In genomic region chr9:116451500-116451899, GRCh38 we compare ENCODE assay signal across 1 cellular context.
TF ChIP-seq lines count a peak whose summit lies in the region.

No MANE protein-coding gene starts in this region.

TF ChIP-seq in K562, 482 proteins besides CTCF, POLR2A, EP300 and RAD21 (continued from another document and continues in another):
- TF ChIP-seq ETV6 (IDR thresholded peaks at IDR 0.05; ENCODE audit: borderline replicate concordance in 1 of 2, low read depth in 2 of 2, low read length in 1 of 2) (no peak), ETV6 (CRISPR knock-in tag; IDR thresholded peaks at IDR 0.05; ENCODE audit: borderline replicate concordance) (no peak), GATA2 (CRISPR knock-in tag; IDR thresholded peaks at IDR 0.05) (0 out of 2 replicates have a peak, but pooled peaks have one; percentile 33), ZNF740 (CRISPR knock-in tag; IDR thresholded peaks at IDR 0.05) (no peak), ZNF740 (tag; IDR thresholded peaks at IDR 0.05) (no peak), ETS1 (conservative IDR thresholded peaks at IDR 0.05; ENCODE audit: control insufficient read depth, low read depth, low read length) (no peak), HDAC3 (IDR thresholded peaks at IDR 0.05; ENCODE audit: borderline replicate concordance, partially characterized antibody) (no peak), ZNF778 (CRISPR knock-in tag; IDR thresholded peaks at IDR 0.05) (no peak), TCF7 (IDR thresholded peaks at IDR 0.05; ENCODE audit: borderline replicate concordance) (no peak), SMAD4 (CRISPR knock-in tag; conservative IDR thresholded peaks at IDR 0.05) (peak; percentile 36; the same call in 1 of the 2 replicates), PHB (CRISPR knock-in tag; IDR thresholded peaks at IDR 0.05) (no peak), ZNF589 (CRISPR knock-in tag; IDR thresholded peaks at IDR 0.05; ENCODE audit: low read depth) (no peak), BHLHE40 (IDR thresholded peaks at IDR 0.05; ENCODE audit: low read length) (no peak), DEAF1 (CRISPR knock-in tag; IDR thresholded peaks at IDR 0.05) (no peak), MEF2A (IDR thresholded peaks at IDR 0.05; ENCODE audit: control insufficient read depth, low read depth, low read length) (no peak), CEBPZ (IDR thresholded peaks at IDR 0.05; ENCODE audit: borderline replicate concordance, low read depth, low read length) (no peak), FOXK2 (conservative IDR thresholded peaks at IDR 0.05 in 1 of 2, IDR thresholded peaks at IDR 0.05 in 1 of 2; ENCODE audit: low read depth in 2 of 2) (no peak), ZNF184 (CRISPR knock-in tag; IDR thresholded peaks at IDR 0.05) (no peak), SUPT5H (IDR thresholded peaks at IDR 0.05) (no peak), SMARCA4 (IDR thresholded peaks at IDR 0.05) (peak; percentile 36; the same call in 1 of the 2 replicates), EP400 (IDR thresholded peaks at IDR 0.05) (no peak), CXXC5 (CRISPR knock-in tag; IDR thresholded peaks at IDR 0.05) (0 out of 2 replicates have a peak, but pooled peaks have one; percentile 13), EZH2 (IDR thresholded peaks at IDR 0.05; ENCODE audit: borderline replicate concordance, low read depth, low read length) (no peak), SLC30A9 (CRISPR knock-in tag; IDR thresholded peaks at IDR 0.05) (no peak), SMC3 (conservative IDR thresholded peaks at IDR 0.05; ENCODE audit: insufficient read depth, low read depth, low read length) (no peak), ZBTB7A (IDR thresholded peaks at IDR 0.05; ENCODE audit: borderline replicate concordance, control insufficient read depth, low read depth, low read length) (no peak), ZNF253 (CRISPR knock-in tag; conservative IDR thresholded peaks at IDR 0.05) (no peak), MCM5 (IDR thresholded peaks at IDR 0.05; ENCODE audit: low read depth) (no peak), SMAD1 (IDR thresholded peaks at IDR 0.05; ENCODE audit: low read depth, low read length, partially characterized antibody) (no peak), YBX1 (IDR thresholded peaks at IDR 0.05) (no peak), MEIS2 (IDR thresholded peaks at IDR 0.05; ENCODE audit: partially characterized antibody) (peak; percentile 15), ZNF23 (CRISPR knock-in tag; IDR thresholded peaks at IDR 0.05) (no peak), CBFA2T3 (IDR thresholded peaks at IDR 0.05) (no peak), JUND (IDR thresholded peaks at IDR 0.05; ENCODE audit: borderline replicate concordance, low read depth, low read length) (0 out of 2 replicates have a peak, but pooled peaks have one; percentile 9), JUND (tag; IDR thresholded peaks at IDR 0.05; ENCODE audit: borderline replicate concordance, low read depth, low read length) (peak; percentile 23; the same call in 1 of the 3 replicates), RREB1 (CRISPR knock-in tag; IDR thresholded peaks at IDR 0.05) (no peak), CCNT2 (IDR thresholded peaks at IDR 0.05; ENCODE audit: borderline replicate concordance, extremely low read depth, insufficient read length, low read depth, low read length) (no peak), CSDE1 (IDR thresholded peaks at IDR 0.05) (no peak), ZZZ3 (IDR thresholded peaks at IDR 0.05) (no peak), ZNF695 (CRISPR knock-in tag; IDR thresholded peaks at IDR 0.05) (no peak), MTA3 (IDR thresholded peaks at IDR 0.05; ENCODE audit: borderline replicate concordance) (no peak), TAF9B (IDR thresholded peaks at IDR 0.05; ENCODE audit: partially characterized antibody) (no peak), HMGN3 (IDR thresholded peaks at IDR 0.05; ENCODE audit: borderline replicate concordance, extremely low read depth, insufficient read length, low read depth, low read length) (no peak), RFX5 (IDR thresholded peaks at IDR 0.05; ENCODE audit: low read depth, low read length) (no peak), SOX6 (IDR thresholded peaks at IDR 0.05) (no peak), ZNF512 (tag; IDR thresholded peaks at IDR 0.05) (no peak), ARID1B (IDR thresholded peaks at IDR 0.05) (peak; percentile 47; the same call in 1 of the 2 replicates), SMAD3 (CRISPR knock-in tag; conservative IDR thresholded peaks at IDR 0.05) (no peak), POLR3G (IDR thresholded peaks at IDR 0.05; ENCODE audit: extremely low read depth, insufficient read length, insufficient replicate concordance) (no peak), FOSL1 (tag; conservative IDR thresholded peaks at IDR 0.05) (no peak), GTF2F1 (IDR thresholded peaks at IDR 0.05; ENCODE audit: low read depth, low read length) (no peak)
- TF ChIP-seq, protein P1, sequence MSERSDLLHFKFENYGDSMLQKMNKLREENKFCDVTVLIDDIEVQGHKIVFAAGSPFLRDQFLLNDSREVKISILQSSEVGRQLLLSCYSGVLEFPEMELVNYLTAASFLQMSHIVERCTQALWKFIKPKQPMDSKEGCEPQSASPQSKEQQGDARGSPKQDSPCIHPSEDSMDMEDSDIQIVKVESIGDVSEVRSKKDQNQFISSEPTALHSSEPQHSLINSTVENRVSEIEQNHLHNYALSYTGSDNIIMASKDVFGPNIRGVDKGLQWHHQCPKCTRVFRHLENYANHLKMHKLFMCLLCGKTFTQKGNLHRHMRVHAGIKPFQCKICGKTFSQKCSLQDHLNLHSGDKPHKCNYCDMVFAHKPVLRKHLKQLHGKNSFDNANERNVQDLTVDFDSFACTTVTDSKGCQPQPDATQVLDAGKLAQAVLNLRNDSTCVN (CRISPR knock-in tag; IDR thresholded peaks at IDR 0.05): no peak
- TF ChIP-seq, protein P2, sequence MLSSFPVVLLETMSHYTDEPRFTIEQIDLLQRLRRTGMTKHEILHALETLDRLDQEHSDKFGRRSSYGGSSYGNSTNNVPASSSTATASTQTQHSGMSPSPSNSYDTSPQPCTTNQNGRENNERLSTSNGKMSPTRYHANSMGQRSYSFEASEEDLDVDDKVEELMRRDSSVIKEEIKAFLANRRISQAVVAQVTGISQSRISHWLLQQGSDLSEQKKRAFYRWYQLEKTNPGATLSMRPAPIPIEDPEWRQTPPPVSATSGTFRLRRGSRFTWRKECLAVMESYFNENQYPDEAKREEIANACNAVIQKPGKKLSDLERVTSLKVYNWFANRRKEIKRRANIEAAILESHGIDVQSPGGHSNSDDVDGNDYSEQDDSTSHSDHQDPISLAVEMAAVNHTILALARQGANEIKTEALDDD (IDR thresholded peaks at IDR 0.05): peak; percentile 41; the same call in 1 of the 2 replicates
- TF ChIP-seq, protein P3, sequence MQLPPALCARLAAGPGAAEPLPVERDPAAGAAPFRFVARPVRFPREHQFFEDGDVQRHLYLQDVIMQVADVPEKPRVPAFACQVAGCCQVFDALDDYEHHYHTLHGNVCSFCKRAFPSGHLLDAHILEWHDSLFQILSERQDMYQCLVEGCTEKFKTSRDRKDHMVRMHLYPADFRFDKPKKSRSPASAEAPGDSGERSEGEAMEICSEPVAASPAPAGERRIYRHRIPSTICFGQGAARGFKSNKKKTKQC (CRISPR knock-in tag; IDR thresholded peaks at IDR 0.05): no peak
